Comparison of ENCODE assay signal across 8 cellular contexts in genomic region chr9:34179528-34180138, GRCh38. TPM values are rescaled to one million over a fixed set of nuclear protein-coding genes. Genes with fewer than 3 reads are reported as not detected.
A peak's percentile ranks its signal among the peaks of the same experiment; 100 is the strongest.
DNase-seq lines count a peak whose midpoint lies in the region; ATAC-seq and TF ChIP-seq lines count a peak whose summit lies in the region.

No MANE protein-coding gene starts in this region.

- TF ChIP-seq CTCF in Peyer's patch (IDR thresholded peaks at IDR 0.05) (no peak), epithelial cell of esophagus (IDR thresholded peaks at IDR 0.05; ENCODE audit: insufficient read depth, low read depth, low read length, missing control alignments) (no peak)

- no peaks in the 10 kb centered on the region for H3K9me3 Mint-ChIP-seq in activated T-cell treated with anti-CD3 and anti-CD28 coated beads, Interleukin-2, amount 50 U/mL, for 4 hours
- H3K9me3 Mint-ChIP-seq in naive thymus-derived CD4-positive, alpha-beta T cell = peaks cover 0 to 3% (median 0%) of the 10 kb centered on the region in 11 donors

- H3K4me1 Mint-ChIP-seq in activated T-cell treated with anti-CD3 and anti-CD28 coated beads, Interleukin-2, amount 50 U/mL, for 4 hours (ENCODE audit: low read depth) = peaks cover 21% of the 10 kb centered on the region
- peaks cover 7 to 38% (median 25%) of the 10 kb centered on the region in 7 donors for H3K4me1 Mint-ChIP-seq in naive thymus-derived CD4-positive, alpha-beta T cell

- CTCF ChIA-PET in naive thymus-derived CD4-positive, alpha-beta T cell (lab: Charles Lee) = interaction anchor here (0.6 kb wide), 1 partner anchor 420 kb away, joined by 3 read pairs; no protein-coding TSS in a partner anchor

- H3K27me3 ChIP-seq in Peyer's patch = no peaks in the 10 kb centered on the region
- no peaks in the 10 kb centered on the region for H3K27me3 ChIP-seq in naive thymus-derived CD4-positive, alpha-beta T cell (ENCODE audit: control insufficient read depth in 2 of 2, insufficient read depth in 2 of 2, low read length in 2 of 2)

- TF ChIP-seq POLR2A in Peyer's patch (IDR thresholded peaks at IDR 0.05) = peak in 1 of 2 donors; percentile 36

- POLR2A ChIA-PET in naive thymus-derived CD4-positive, alpha-beta T cell (lab: Charles Lee) = interaction anchor here (1.0 to 2.0 kb wide), 5 partner anchors 22 to 197 kb away, joined by 3 to 10 read pairs (median 4); partner anchors contain the start of genes MYORG and UBAP2

- H3K27ac ChIP-seq in Peyer's patch = peak overlapping the region; percentile 87 to 98 (median 95)
- peak overlapping the region; percentile 97 for H3K27ac ChIP-seq in naive thymus-derived CD4-positive, alpha-beta T cell (ENCODE audit: low read depth, low read length)

- H3K27me3 Mint-ChIP-seq in activated T-cell treated with anti-CD3 and anti-CD28 coated beads, Interleukin-2, amount 50 U/mL, for 4 hours (ENCODE audit: low read depth) = no peaks in the 10 kb centered on the region
- H3K27me3 Mint-ChIP-seq in naive thymus-derived CD4-positive, alpha-beta T cell = no peaks in the 10 kb centered on the region

- peak overlapping the region; percentile 94 to 99 (median 98) for H3K27ac Mint-ChIP-seq in naive thymus-derived CD4-positive, alpha-beta T cell

- no peak for DNase-seq in activated T-cell treated with anti-CD3 and anti-CD28 coated beads, Interleukin-2, amount 50 U/mL, for 4 hours
- no peak for DNase-seq in activated T-cell treated with anti-CD3 and anti-CD28 coated beads, Interleukin-2, amount 50 U/mL, for 1 hour
- DNase-seq in Peyer's patch (peak in 1 of 3 donors; percentile 66), epithelial cell of esophagus (ENCODE audit: low read depth) (peak; percentile 61)
- peak in 1 of 9 donors; percentile 19 for DNase-seq in naive thymus-derived CD4-positive, alpha-beta T cell
- DNase-seq in stimulated activated CD4-positive, alpha-beta T cell treated with anti-CD3 and anti-CD28 coated beads, Interleukin-12 subunit alpha, Interleukin-12 subunit beta, amount 100 ng/mL, for 4 hours = no peak
- DNase-seq in NK-92 treated with Interleukin-12 subunit alpha and Interleukin-12 subunit beta, amount 100 ng/mL, for 24 hours (lab: John Stamatoyannopoulos, UW) = no peak

- H3K4me3 ChIP-seq in Peyer's patch = peak overlapping the region; percentile 73 to 98 (median 79)
- peak overlapping the region; percentile 99 for H3K4me3 ChIP-seq in epithelial cell of esophagus (ENCODE audit: low read length)
- H3K4me3 ChIP-seq in naive thymus-derived CD4-positive, alpha-beta T cell (ENCODE audit: low read length) = peak overlapping the region; percentile 93

- no peaks in the 10 kb centered on the region for H3K36me3 Mint-ChIP-seq in activated T-cell treated with anti-CD3 and anti-CD28 coated beads, Interleukin-2, amount 50 U/mL, for 4 hours (ENCODE audit: insufficient read depth)
- peaks cover 0 to 9% (median 0%) of the 10 kb centered on the region in 5 donors for H3K36me3 Mint-ChIP-seq in naive thymus-derived CD4-positive, alpha-beta T cell

- intact Hi-C loops in naive thymus-derived CD4-positive, alpha-beta T cell (cut with micrococcal nuclease) = loop anchor here (1.0 to 10.0 kb wide), 16 partner anchors 14 to 705 kb away; partner anchors contain the start of genes KIF24 (in 2 of the 2), NUDT2 (in 2 of the 2), UBE2R2 (in 2 of the 2) and CCL27 (in 1 of the 2)

- peaks cover 0 to 15% (median 2%) of the 10 kb centered on the region in 4 donors for H3K4me1 ChIP-seq in Peyer's patch
- H3K4me1 ChIP-seq in naive thymus-derived CD4-positive, alpha-beta T cell (ENCODE audit: control insufficient read depth in 2 of 2, insufficient read depth in 2 of 2, low read length in 2 of 2) = peaks cover 0 to 8% of the 10 kb centered on the region in 2 donors

- H3K9me3 ChIP-seq in Peyer's patch = no peaks in the 10 kb centered on the region
- H3K9me3 ChIP-seq in naive thymus-derived CD4-positive, alpha-beta T cell (ENCODE audit: control insufficient read depth in 2 of 3, low read length in 3 of 3) = no peaks in the 10 kb centered on the region

- peaks cover 0 to 10% (median 0%) of the 10 kb centered on the region in 3 donors for H3K36me3 ChIP-seq in Peyer's patch
- H3K36me3 ChIP-seq in naive thymus-derived CD4-positive, alpha-beta T cell (ENCODE audit: control insufficient read depth in 2 of 3, insufficient read depth in 3 of 3, low read length in 3 of 3) = peaks cover 0 to 5% (median 0%) of the 10 kb centered on the region in 3 experiments

- H3K4me3 Mint-ChIP-seq in activated T-cell treated with anti-CD3 and anti-CD28 coated beads, Interleukin-2, amount 50 U/mL, for 4 hours = peak overlapping the region; percentile 99
- H3K4me3 Mint-ChIP-seq in naive thymus-derived CD4-positive, alpha-beta T cell = peak overlapping the region; percentile 93 to 100 (median 96)

- ATAC-seq in activated T-cell treated with anti-CD3 and anti-CD28 coated beads, Interleukin-2, amount 50 U/mL, for 4 hours = peak; percentile 14 to 16
- no peak for ATAC-seq in naive thymus-derived CD4-positive, alpha-beta T cell
- ATAC-seq in GM18858 (IDR thresholded peaks at IDR 0.05; ENCODE audit: unreplicated experiment) = no peak

RNA-seq across cellular contexts. Expression of gene UBAP1, which starts 0.8 kb away (rescaled TPM):
- 10 to 100 TPM; 31.7 to 35.9 (median 34.6) TPM for total RNA-seq in activated T-cell treated with anti-CD3 and anti-CD28 coated beads, Interleukin-2, amount 50 U/mL, for 4 hours
- total RNA-seq in Peyer's patch = 10 to 100 TPM; 19.8 to 40.2 (median 31.6) TPM
- 10 to 100 TPM; 31.1 to 39.9 (median 32.8) TPM for total RNA-seq in naive thymus-derived CD4-positive, alpha-beta T cell
- 10 to 100 TPM; 35.8 to 53.9 TPM for polyA plus RNA-seq in naive thymus-derived CD4-positive, alpha-beta T cell

RNA-seq across cellular contexts. Expression of gene DCAF12, which starts 53.1 kb away (rescaled TPM):
- total RNA-seq in activated T-cell treated with anti-CD3 and anti-CD28 coated beads, Interleukin-2, amount 50 U/mL, for 4 hours = 10 to 100 TPM; 38.7 to 44.7 (median 41.4) TPM
- 10 to 100 TPM; 17.0 to 24.8 (median 21.5) TPM for total RNA-seq in Peyer's patch
- total RNA-seq in naive thymus-derived CD4-positive, alpha-beta T cell = 10 to 100 TPM; 10.8 to 40.4 (median 28.5) TPM
- polyA plus RNA-seq in naive thymus-derived CD4-positive, alpha-beta T cell = 10 to 100 TPM; 13.2 to 15.4 TPM

Comparison
In these comparisons a context has a peak if more than half of its experiments do, and no peak if none do; other contexts are left out.
1. ATAC-seq: peak in activated T-cell treated with anti-CD3 and anti-CD28 coated beads, Interleukin-2, amount 50 U/mL, for 4 hours (2 of 2); none in naive thymus-derived CD4-positive, alpha-beta T cell (single experiment) and GM18858 (single experiment).
2. Peak in every context shown above with its lines, with median percentiles within 50 percentile points of each other: H3K4me3 ChIP-seq.